ENCODE assay signal across 2 cellular contexts in genomic region chr6:142833054-142833453, GRCh38.
TF ChIP-seq lines count a peak whose summit lies in the region.

No MANE protein-coding gene starts in this region.

TF ChIP-seq in IMR-90, 13 proteins besides CTCF, POLR2A, EP300 and RAD21:
- peak; percentile 44; the same call in 1 of the 2 replicates for TF ChIP-seq BHLHE40 (IDR thresholded peaks at IDR 0.05; ENCODE audit: low read depth, low read length)
- no peak for TF ChIP-seq USF2 (IDR thresholded peaks at IDR 0.05; ENCODE audit: low read depth, low read length)
- no peak for TF ChIP-seq MAFK (IDR thresholded peaks at IDR 0.05; ENCODE audit: low read depth, low read length)
- TF ChIP-seq MXI1 (IDR thresholded peaks at IDR 0.05; ENCODE audit: borderline replicate concordance, low read depth, low read length): no peak
- peak; percentile 60; the same call in 1 of the 2 replicates for TF ChIP-seq RFX5 (IDR thresholded peaks at IDR 0.05; ENCODE audit: low read depth, low read length)
- TF ChIP-seq SMC3 (IDR thresholded peaks at IDR 0.05; ENCODE audit: low read depth, low read length): 0 out of 2 replicates have a peak, but pooled peaks have one; percentile 9
- no peak for TF ChIP-seq CHD1 (IDR thresholded peaks at IDR 0.05; ENCODE audit: low read depth, low read length)
- TF ChIP-seq RCOR1 (IDR thresholded peaks at IDR 0.05; ENCODE audit: insufficient replicate concordance, low read length): no peak
- TF ChIP-seq MAZ (IDR thresholded peaks at IDR 0.05; ENCODE audit: borderline replicate concordance, low read depth, low read length): no peak
- peak; percentile 90 for TF ChIP-seq CEBPB (IDR thresholded peaks at IDR 0.05; ENCODE audit: low read depth, low read length)
- TF ChIP-seq FOS (IDR thresholded peaks at IDR 0.05; ENCODE audit: low read depth, low read length): peak; percentile 93

TF ChIP-seq in WTC11, 78 proteins besides CTCF, POLR2A, EP300 and RAD21:
- no peak for TF ChIP-seq ATF2 (CRISPR knock-in tag; IDR thresholded peaks at IDR 0.05; ENCODE audit: borderline replicate concordance, low read depth)
- no peak for TF ChIP-seq OVOL2 (CRISPR knock-in tag; IDR thresholded peaks at IDR 0.05; ENCODE audit: borderline replicate concordance)
- TF ChIP-seq STAT6 (CRISPR knock-in tag; conservative IDR thresholded peaks at IDR 0.05; ENCODE audit: low read depth): no peak
- no peak for TF ChIP-seq PRDM15 (CRISPR knock-in tag; IDR thresholded peaks at IDR 0.05)
- TF ChIP-seq JUN (CRISPR knock-in tag; IDR thresholded peaks at IDR 0.05): no peak
- no peak for TF ChIP-seq FOXK1 (CRISPR knock-in tag; IDR thresholded peaks at IDR 0.05)
- no peak for TF ChIP-seq TCF7 (CRISPR knock-in tag; IDR thresholded peaks at IDR 0.05; ENCODE audit: low read depth)
- TF ChIP-seq IRF2 (CRISPR knock-in tag; IDR thresholded peaks at IDR 0.05; ENCODE audit: borderline replicate concordance, low read depth): no peak
- TF ChIP-seq ESRRA (CRISPR knock-in tag; IDR thresholded peaks at IDR 0.05; ENCODE audit: borderline replicate concordance): no peak
- no peak for TF ChIP-seq SP1 (CRISPR knock-in tag; conservative IDR thresholded peaks at IDR 0.05)
- TF ChIP-seq ZNF121 (CRISPR knock-in tag; IDR thresholded peaks at IDR 0.05): no peak
- no peak for TF ChIP-seq ZNF671 (CRISPR knock-in tag; IDR thresholded peaks at IDR 0.05)
- no peak for TF ChIP-seq CREM (CRISPR knock-in tag; IDR thresholded peaks at IDR 0.05)
- no peak for TF ChIP-seq ZNF423 (CRISPR knock-in tag; IDR thresholded peaks at IDR 0.05)
- no peak for TF ChIP-seq GABPB1 (CRISPR knock-in tag; IDR thresholded peaks at IDR 0.05)
- no peak for TF ChIP-seq PREB (CRISPR knock-in tag; IDR thresholded peaks at IDR 0.05; ENCODE audit: borderline replicate concordance)
- TF ChIP-seq AFF4 (CRISPR knock-in tag; IDR thresholded peaks at IDR 0.05; ENCODE audit: borderline replicate concordance): no peak
TF ChIP-seq in WTC11: peak in this region for 0.
